8 cellular contexts compared by ENCODE assay signal in genomic region chr5:95730011-95730700, GRCh38. TPM values are rescaled to one million over a fixed set of nuclear protein-coding genes. Genes with fewer than 3 reads are reported as not detected.
DNase-seq lines count a peak whose midpoint lies in the region; ATAC-seq and TF ChIP-seq lines count a peak whose summit lies in the region.

No MANE protein-coding gene starts in this region.

- DNase-seq in GM06990 (ENCODE audit: extremely low read depth, insufficient read length) (no peak), PC-3 (no peak), epithelial cell of prostate (ENCODE audit: low read depth, low spot score) (no peak), progenitor cell of endocrine pancreas (ENCODE audit: low spot score, unreplicated experiment) (no peak), HPDE6-E6E7 (ENCODE audit: extremely low spot score) (no peak), cerebellar cortex (ENCODE audit: low spot score) (no peak)

- H3K36me3 Mint-ChIP-seq in progenitor cell of endocrine pancreas (ENCODE audit: insufficient read depth) = peaks cover 2% of the 10 kb centered on the region

- no peaks in the 10 kb centered on the region for H3K36me3 ChIP-seq in GM06990 (ENCODE audit: control insufficient read depth, insufficient read depth, low read length)
- no peaks in the 10 kb centered on the region for H3K36me3 ChIP-seq in PC-3 (ENCODE audit: low read depth, low read length)

- no peaks in the 10 kb centered on the region for H3K9me2 ChIP-seq in PC-3 (replicated peaks; ENCODE audit: low read length)

- H3K27me3 ChIP-seq in GM06990 (replicated peaks; ENCODE audit: control insufficient read depth, insufficient read depth, low read length) (no peaks in the 10 kb centered on the region), PC-3 (ENCODE audit: low read length) (no peaks in the 10 kb centered on the region)

- CTCF ChIA-PET in PC-3 (lab: Charles Lee) = no interaction called here

- no peaks in the 10 kb centered on the region for H3K27me3 Mint-ChIP-seq in progenitor cell of endocrine pancreas

- H2AFZ ChIP-seq in PC-3 (ENCODE audit: low read length) = peak overlapping the region; percentile 98

- peak overlapping the region; percentile 68 for H3K9ac ChIP-seq in PC-3 (ENCODE audit: low read length)

- peak overlapping the region; percentile 72 for H3K4me3 Mint-ChIP-seq in progenitor cell of endocrine pancreas (ENCODE audit: low read depth)

- peak overlapping the region; percentile 81 for H3K4me3 ChIP-seq in GM06990 (replicated peaks; ENCODE audit: low read depth, low read length)
- peak overlapping the region; percentile 90 for H3K4me3 ChIP-seq in PC-3 (ENCODE audit: low read length)

- H3K9me3 ChIP-seq in PC-3 (ENCODE audit: low read length) = no peaks in the 10 kb centered on the region

- TSS peak; percentile 37 for BruUV-seq in PC-3 (replicated peaks; lab: Mats Ljungman, UMichigan)

- no peaks in the 10 kb centered on the region for H4K20me1 ChIP-seq in PC-3 (ENCODE audit: low read length)

- no peak overlapping the region for H3K27ac ChIP-seq in PC-3 (ENCODE audit: low read length)
- H3K27ac ChIP-seq in epithelial cell of prostate = peak overlapping the region; percentile 40

- no peak for ATAC-seq in PC-3
- no peak for ATAC-seq in HG02798 (IDR thresholded peaks at IDR 0.05; ENCODE audit: poor library complexity, unreplicated experiment)
- no peak for ATAC-seq in HG02642 (IDR thresholded peaks at IDR 0.05; ENCODE audit: poor library complexity, unreplicated experiment)

- H3K27ac Mint-ChIP-seq in progenitor cell of endocrine pancreas = peak overlapping the region; percentile 96

- H3K79me2 ChIP-seq in PC-3 (ENCODE audit: low read length) = peaks cover 12% of the 10 kb centered on the region; the same call in 1 of the 2 replicates

- no peak for TF ChIP-seq CTCF in GM06990 (IDR thresholded peaks at IDR 0.05; ENCODE audit: insufficient read depth, low read length, poor library complexity, severe bottlenecking)
- no peak for TF ChIP-seq CTCF in PC-3 (conservative IDR thresholded peaks at IDR 0.05; ENCODE audit: low read depth, low read length)
- no peak for TF ChIP-seq CTCF in progenitor cell of endocrine pancreas (IDR thresholded peaks at IDR 0.05; ENCODE audit: unreplicated experiment)

- H3K4me1 ChIP-seq in PC-3 (ENCODE audit: insufficient read depth, low read length) = peaks cover 31% of the 10 kb centered on the region

- peak overlapping the region; percentile 95 for H3K4me2 ChIP-seq in PC-3 (ENCODE audit: low read length)

- intact Hi-C loops in PC-3 (cut with micrococcal nuclease) = loop anchor here (2.0 to 10.0 kb wide), 6 partner anchors 17 to 175 kb away; partner anchors contain the start of genes ARSK, GLRX and SKIC3

- no peaks in the 10 kb centered on the region for H3F3A ChIP-seq in PC-3 (ENCODE audit: low read length, unreplicated experiment)

- H3K4me1 Mint-ChIP-seq in progenitor cell of endocrine pancreas (ENCODE audit: low read depth) = peaks cover 58% of the 10 kb centered on the region

- POLR2A ChIA-PET in PC-3 (lab: Charles Lee; ENCODE audit: unreplicated experiment) = interaction anchor here (0.6 to 0.7 kb wide), 3 partner anchors 9 to 55 kb away, joined by 4 to 15 read pairs (median 6); no protein-coding TSS in a partner anchor

- no peaks in the 10 kb centered on the region for H3K9me3 Mint-ChIP-seq in progenitor cell of endocrine pancreas (ENCODE audit: low read depth)

RNA-seq across cellular contexts. Expression of gene RHOBTB3, which starts 1.0 kb away (rescaled TPM):
- 14.2 and 16.3 TPM in 2 replicates for total RNA-seq in PC-3 (2014; rRNA removed)
- 55.9 and 61.9 TPM in 2 replicates for total RNA-seq in progenitor cell of endocrine pancreas

RNA-seq across cellular contexts. Expression of gene SPATA9, which starts 47.4 kb away (rescaled TPM):
- total RNA-seq in PC-3 (2014; rRNA removed) (not detected in 2 replicates), progenitor cell of endocrine pancreas (0.82 TPM in 1 of 2 replicates, not detected in the other)
